13 cellular contexts compared by ENCODE assay signal in the genomic region with DNA sequence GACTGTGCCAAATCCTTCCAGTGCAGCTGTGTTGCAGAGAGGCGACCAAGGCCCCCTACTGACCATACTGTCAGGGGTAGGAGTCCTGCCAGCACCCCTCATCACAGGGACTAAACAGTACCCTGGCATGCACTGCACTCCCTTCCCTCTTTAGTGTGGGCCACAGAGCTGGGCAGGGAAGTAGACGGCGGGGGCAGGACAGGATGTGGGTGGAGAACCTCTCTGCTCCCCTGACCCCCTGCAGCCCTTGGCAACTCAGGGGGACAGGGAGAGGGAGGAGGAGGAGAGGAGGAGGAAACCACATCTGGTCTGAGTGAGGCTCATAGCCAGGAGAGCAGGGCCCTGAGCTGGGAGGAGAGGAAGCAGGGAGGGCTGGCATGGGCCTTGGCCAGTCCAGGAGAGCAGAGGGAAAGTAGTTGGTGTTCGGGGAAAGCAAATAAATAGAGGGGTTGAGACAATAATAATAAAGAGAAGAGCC.
DNase-seq lines count a peak whose midpoint lies in the region; ATAC-seq, FAIRE-seq and TF ChIP-seq lines count a peak whose summit lies in the region.
"Had no signal": no experiment of that assay in that cellular context is flagged by ENCODE, and none has a peak within 500 bp of the region (broad histone marks: within the 10 kb centered on the region; RNA-seq: fewer than 3 reads in every experiment).

No MANE protein-coding gene starts in this region.

- H3K79me2 ChIP-seq in SK-N-SH (ENCODE audit: insufficient read depth) (no peaks in the 10 kb centered on the region), endothelial cell of umbilical vein (ENCODE audit: control insufficient read depth, insufficient read depth, low read length) (no peaks in the 10 kb centered on the region)

- CTCF ChIA-PET in SK-N-SH (lab: Yijun Ruan, JAX) (interaction anchor here (2.1 kb wide), 1 partner anchor 9 kb away, joined by 5 read pairs; no protein-coding TSS in a partner anchor), endothelial cell of umbilical vein (lab: Charles Lee) (interaction anchor here (1.4 kb wide), 1 partner anchor 208 kb away, joined by 3 read pairs; no protein-coding TSS in a partner anchor)

- TF ChIP-seq RAD21 in SK-N-SH (IDR thresholded peaks at IDR 0.05; ENCODE audit: low read length): no peak

- no peak overlapping the region for H3K27ac ChIP-seq in SK-N-SH (ENCODE audit: low read depth in 2 of 2, low read length in 1 of 2)
- H3K27ac ChIP-seq in endothelial cell of umbilical vein (ENCODE audit: insufficient read depth, low read depth, low read length): no peak overlapping the region
- no peak overlapping the region for H3K27ac ChIP-seq in sigmoid colon
- H3K27ac ChIP-seq: brain microvascular endothelial cell had no signal

- dilution Hi-C loops in endothelial cell of umbilical vein (cut with MboI; ENCODE audit: extremely low pct_ligation_motif_present, low sequenced_read_pairs): no loop called here

- POLR2A ChIA-PET in SK-N-SH (lab: Yijun Ruan, JAX) (no interaction called here), endothelial cell of umbilical vein (lab: Charles Lee) (no interaction called here)

- WGBS in SK-N-SH (ENCODE audit: low lambda C conversion rate): 64% methylated on average over 4 of the region's 4 CpGs
- 35 to 57% methylated on average over 4 of the region's 4 CpGs for WGBS in sigmoid colon, 2 donors

- no peak overlapping the region for H3K4me3 ChIP-seq in SK-N-SH (ENCODE audit: low read depth in 2 of 2, low read length in 1 of 2)
- H3K4me3 ChIP-seq in NB4 (ENCODE audit: low read depth, low read length): no peak overlapping the region
- no peak overlapping the region for H3K4me3 ChIP-seq in endothelial cell of umbilical vein (replicated peaks in 1 of 3; ENCODE audit: insufficient read depth in 1 of 3, low read depth in 1 of 3, low read length in 3 of 3)
- no peak overlapping the region for H3K4me3 ChIP-seq in sigmoid colon

- H4K20me1 ChIP-seq in SK-N-SH (ENCODE audit: insufficient read depth): no peaks in the 10 kb centered on the region
- H4K20me1 ChIP-seq in endothelial cell of umbilical vein (replicated peaks; ENCODE audit: control insufficient read depth, extremely low read depth, insufficient read depth, low read length): no peaks in the 10 kb centered on the region

- BruUV-seq in endothelial cell of umbilical vein (replicated peaks; lab: Mats Ljungman, UMichigan): no TSS peak

- intact Hi-C loops in endothelial cell of umbilical vein (cut with micrococcal nuclease) (no loop called here), sigmoid colon (cut with DNase I) (no loop called here), head of caudate nucleus (cut with DNase I) (no loop called here)

- H3K9ac ChIP-seq in SK-N-SH (no peak overlapping the region), endothelial cell of umbilical vein (replicated peaks; ENCODE audit: extremely low read depth, insufficient read depth, low read length) (no peak overlapping the region)

- FAIRE-seq in endothelial cell of umbilical vein (lab: Jason Lieb, UNC): no peak
- FAIRE-seq: urothelium cell line had no signal

- no peak for DNase-seq in SK-N-SH
- DNase-seq in NB4 (ENCODE audit: low read depth): peak; percentile 97
- DNase-seq in endothelial cell of umbilical vein (ENCODE audit: low read depth, low spot score): peak; percentile 52
- DNase-seq in sigmoid colon: peak; percentile 46
- no peak for DNase-seq in stimulated activated CD4-positive, alpha-beta T cell treated with anti-CD3 and anti-CD28 coated beads, Interleukin-4, amount 100 ng/mL, for 4 hours
- DNase-seq in head of caudate nucleus: no peak
- DNase-seq: brain microvascular endothelial cell; IMR-90; stimulated activated CD8-positive, alpha-beta memory T cell treated with anti-CD3 and anti-CD28 coated beads, Interleukin-4, amount 100 ng/mL, for 48 hours had no signal

- ATAC-seq in SK-N-SH treated with all-trans-retinoic acid at 6 μM for 48 hours (peak; percentile 23; the same call in 2 of the 3 replicates), GM19035 (IDR thresholded peaks at IDR 0.05; ENCODE audit: unreplicated experiment) (no peak)
- ATAC-seq: HCT116 had no signal

- H3K9me2 ChIP-seq in SK-N-SH: no peaks in the 10 kb centered on the region

- no peaks in the 10 kb centered on the region for H3K9me1 ChIP-seq in endothelial cell of umbilical vein (replicated peaks; ENCODE audit: control insufficient read depth, extremely low read depth, insufficient read depth, low read length)

- H3K36me3 ChIP-seq in SK-N-SH (replicated peaks in 1 of 2; ENCODE audit: control insufficient read depth in 1 of 2, insufficient read depth in 2 of 2, low read length in 1 of 2): no peaks in the 10 kb centered on the region
- H3K36me3 ChIP-seq in endothelial cell of umbilical vein (ENCODE audit: control insufficient read depth in 2 of 2, extremely low read depth in 1 of 2, insufficient read depth in 2 of 2, low read length in 2 of 2): no peaks in the 10 kb centered on the region
- no peaks in the 10 kb centered on the region for H3K36me3 ChIP-seq in sigmoid colon
- H3K36me3 ChIP-seq: brain microvascular endothelial cell had no signal

- no peak for TF ChIP-seq EP300 in SK-N-SH (IDR thresholded peaks at IDR 0.05; ENCODE audit: borderline replicate concordance in 1 of 2, low read depth in 1 of 2, low read length in 1 of 2)
- TF ChIP-seq EP300 in sigmoid colon (IDR thresholded peaks at IDR 0.05): no peak

- H3K9me3 ChIP-seq in SK-N-SH: no peaks in the 10 kb centered on the region; the same call in 1 of the 2 replicates
- no peaks in the 10 kb centered on the region for H3K9me3 ChIP-seq in endothelial cell of umbilical vein (replicated peaks; ENCODE audit: control insufficient read depth, insufficient read depth, low read length)
- H3K9me3 ChIP-seq in sigmoid colon: no peaks in the 10 kb centered on the region

- H2AFZ ChIP-seq in SK-N-SH (ENCODE audit: low read depth) (no peak overlapping the region), endothelial cell of umbilical vein (ENCODE audit: low read depth, low read length) (no peak overlapping the region)

- H3K4me2 ChIP-seq in SK-N-SH: no peak overlapping the region
- H3K4me2 ChIP-seq in endothelial cell of umbilical vein (ENCODE audit: insufficient read depth, low read length): no peak overlapping the region

- TF ChIP-seq POLR2A in NB4 (IDR thresholded peaks at IDR 0.05; ENCODE audit: extremely low read depth, insufficient read length) (no peak), endothelial cell of umbilical vein (IDR thresholded peaks at IDR 0.05; ENCODE audit: low read depth, low read length) (no peak), sigmoid colon (IDR thresholded peaks at IDR 0.05) (no peak)

- peaks cover 0 to 15% of the 10 kb centered on the region in 2 experiments; a peak in 1 of 4 replicates for H3K4me1 ChIP-seq in SK-N-SH (ENCODE audit: control insufficient read depth in 1 of 2, insufficient read depth in 2 of 2, low read depth in 1 of 2, low read length in 1 of 2)
- H3K4me1 ChIP-seq in endothelial cell of umbilical vein (ENCODE audit: control insufficient read depth, extremely low read depth, insufficient read depth, low read length): peaks cover 18% of the 10 kb centered on the region
- peaks cover 0 to 18% (median 8%) of the 10 kb centered on the region in 4 donors for H3K4me1 ChIP-seq in sigmoid colon

- TF ChIP-seq CTCF in SK-N-SH (IDR thresholded peaks at IDR 0.05) (no peak), NB4 (IDR thresholded peaks at IDR 0.05; ENCODE audit: low read depth, low read length) (peak; percentile 58), endothelial cell of umbilical vein (IDR thresholded peaks at IDR 0.05; ENCODE audit: extremely low read depth in 1 of 2, insufficient read depth in 1 of 2, low read depth in 1 of 2, low read length in 2 of 2) (no peak), sigmoid colon (IDR thresholded peaks at IDR 0.05) (no peak)

- H3K27me3 ChIP-seq in SK-N-SH (ENCODE audit: insufficient read depth) (no peaks in the 10 kb centered on the region), endothelial cell of umbilical vein (ENCODE audit: control insufficient read depth in 2 of 2, insufficient read depth in 2 of 2, low read length in 2 of 2) (no peaks in the 10 kb centered on the region), sigmoid colon (no peaks in the 10 kb centered on the region)
- H3K27me3 ChIP-seq: brain microvascular endothelial cell had no signal

- H3F3A ChIP-seq in SK-N-SH (replicated peaks; ENCODE audit: insufficient read depth): no peaks in the 10 kb centered on the region

TF ChIP-seq in SK-N-SH, 30 proteins besides CTCF, POLR2A, EP300 and RAD21 (continues in another document):
- TF ChIP-seq GABPA (IDR thresholded peaks at IDR 0.05; ENCODE audit: low read depth) (no peak), TAF1 (IDR thresholded peaks at IDR 0.05; ENCODE audit: borderline replicate concordance, low read depth, low read length) (no peak), TEAD4 (IDR thresholded peaks at IDR 0.05; ENCODE audit: borderline replicate concordance, insufficient read depth) (no peak), CHD2 (IDR thresholded peaks at IDR 0.05; ENCODE audit: low read length, partially characterized antibody) (no peak), ELF1 (IDR thresholded peaks at IDR 0.05) (no peak), RFX5 (IDR thresholded peaks at IDR 0.05; ENCODE audit: low read length) (no peak)
- TF ChIP-seq, protein P1, sequence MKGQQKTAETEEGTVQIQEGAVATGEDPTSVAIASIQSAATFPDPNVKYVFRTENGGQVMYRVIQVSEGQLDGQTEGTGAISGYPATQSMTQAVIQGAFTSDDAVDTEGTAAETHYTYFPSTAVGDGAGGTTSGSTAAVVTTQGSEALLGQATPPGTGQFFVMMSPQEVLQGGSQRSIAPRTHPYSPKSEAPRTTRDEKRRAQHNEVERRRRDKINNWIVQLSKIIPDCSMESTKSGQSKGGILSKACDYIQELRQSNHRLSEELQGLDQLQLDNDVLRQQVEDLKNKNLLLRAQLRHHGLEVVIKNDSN (IDR thresholded peaks at IDR 0.05; ENCODE audit: borderline replicate concordance, low read depth): no peak

TF ChIP-seq in endothelial cell of umbilical vein, 7 proteins besides CTCF, POLR2A, EP300 and RAD21:
- TF ChIP-seq JUN (IDR thresholded peaks at IDR 0.05; ENCODE audit: borderline replicate concordance, insufficient read depth, insufficient read length, low read depth) (no peak), MYC (IDR thresholded peaks at IDR 0.05; ENCODE audit: low read depth, low read length) (no peak), GATA2 (IDR thresholded peaks at IDR 0.05; ENCODE audit: insufficient read depth, insufficient read length, low read depth, low read length) (no peak), MAX (IDR thresholded peaks at IDR 0.05; ENCODE audit: insufficient read depth, insufficient read length) (no peak)

Comparison
In these comparisons a context has a peak if more than half of its experiments do, and no peak if none do; other contexts are left out.
1. DNase-seq: peak in NB4 (single experiment), endothelial cell of umbilical vein (single experiment) and sigmoid colon (single experiment); none in SK-N-SH (single experiment), stimulated activated CD4-positive, alpha-beta T cell treated with anti-CD3 and anti-CD28 coated beads, Interleukin-4, amount 100 ng/mL, for 4 hours (0 of 2) and head of caudate nucleus (0 of 42).